Comparison of ENCODE assay signal across 13 cellular contexts in genomic region chr11:75031224-75031753, GRCh38. TPM values are rescaled to one million over a fixed set of nuclear protein-coding genes. Genes with fewer than 3 reads are reported as not detected.
DNase-seq lines count a peak whose midpoint lies in the region; ATAC-seq and TF ChIP-seq lines count a peak whose summit lies in the region.
"Had no signal": no experiment of that assay in that cellular context is flagged by ENCODE, and none has a peak within 500 bp of the region (broad histone marks: within the 10 kb centered on the region; RNA-seq: fewer than 3 reads in every experiment).

No MANE protein-coding gene starts in this region.

- no peak overlapping the region for H3K4me3 Mint-ChIP-seq in MCF 10A (ENCODE audit: unreplicated experiment)
- H3K4me3 Mint-ChIP-seq: activated CD4-positive, alpha-beta T cell treated with anti-CD3 and anti-CD28 coated beads for 36 hours; central memory CD8-positive, alpha-beta T cell; GM23338; IgD-negative memory B cell had no signal

- H3K4me3 ChIP-seq in breast epithelium (no peak overlapping the region), adipocyte (ENCODE audit: low read length) (no peak overlapping the region), hepatocyte (no peak overlapping the region)
- H3K4me3 ChIP-seq: GM23338 had no signal

- H3K9me3 ChIP-seq in breast epithelium, result no peaks in the 10 kb centered on the region
- H3K9me3 ChIP-seq in adipocyte (ENCODE audit: control insufficient read depth, low read length), result no peaks in the 10 kb centered on the region
- H3K9me3 ChIP-seq in hepatocyte (ENCODE audit: low read depth), result no peaks in the 10 kb centered on the region

- H2AFZ ChIP-seq in hepatocyte, result no peak overlapping the region
- H2AFZ ChIP-seq: GM23338 had no signal

- BruUV-seq in MCF 10A (replicated peaks; lab: Mats Ljungman, UMichigan), result no TSS peak

- DNase-seq in MCF 10A (ENCODE audit: unreplicated experiment), result peak; percentile 54
- no peak for DNase-seq in breast epithelium (ENCODE audit: low spot score in 2 of 2)
- DNase-seq in adipocyte (ENCODE audit: low read depth), result peak; percentile 43
- peak; percentile 67 for DNase-seq in hepatocyte (ENCODE audit: low spot score)
- peak; percentile 36 for DNase-seq in ureter (ENCODE audit: low spot score)
- no peak for DNase-seq in NCI-H146 (lab: John Stamatoyannopoulos, UW)
- no peak for DNase-seq in dedifferentiated amniotic fluid mesenchymal stem cell (ENCODE audit: extremely low spot score)

- no peak for ATAC-seq in HG02852 (IDR thresholded peaks at IDR 0.05; ENCODE audit: unreplicated experiment)

- H3K79me2 ChIP-seq in hepatocyte, result no peaks in the 10 kb centered on the region

- H3K27me3 ChIP-seq in breast epithelium (no peaks in the 10 kb centered on the region), adipocyte (replicated peaks; ENCODE audit: control insufficient read depth, insufficient read depth, low read length) (no peaks in the 10 kb centered on the region), hepatocyte (no peaks in the 10 kb centered on the region)

- no peak overlapping the region for H3K27ac Mint-ChIP-seq in MCF 10A (ENCODE audit: low read depth, unreplicated experiment)
- H3K27ac Mint-ChIP-seq: activated CD4-positive, alpha-beta T cell treated with anti-CD3 and anti-CD28 coated beads for 36 hours; GM23338; IgD-negative memory B cell had no signal

- no peak for TF ChIP-seq POLR2A in breast epithelium (IDR thresholded peaks at IDR 0.05)

- TF ChIP-seq CTCF in MCF 10A (IDR thresholded peaks at IDR 0.05; ENCODE audit: unreplicated experiment) (no peak), breast epithelium (IDR thresholded peaks at IDR 0.05) (no peak), hepatocyte (IDR thresholded peaks at IDR 0.05; ENCODE audit: poor library complexity) (no peak)

- POLR2A ChIA-PET in MCF 10A (lab: Yijun Ruan, JAX), result interaction anchor here (0.5 kb wide), 1 partner anchor 366 kb away, joined by 3 read pairs; no protein-coding TSS in a partner anchor

- H3K36me3 ChIP-seq in breast epithelium (no peaks in the 10 kb centered on the region), adipocyte (ENCODE audit: control insufficient read depth, insufficient read depth, low read length, severe bottlenecking) (no peaks in the 10 kb centered on the region), hepatocyte (replicated peaks; ENCODE audit: insufficient read depth, low read depth) (no peaks in the 10 kb centered on the region)

- H3K9ac ChIP-seq in adipocyte (ENCODE audit: low read length), result no peak overlapping the region

- H3K4me2 ChIP-seq in hepatocyte, result no peak overlapping the region
- H3K4me2 ChIP-seq: GM23338 had no signal

- no peaks in the 10 kb centered on the region for H3K9me3 Mint-ChIP-seq in MCF 10A (ENCODE audit: unreplicated experiment)
- H3K9me3 Mint-ChIP-seq: central memory CD8-positive, alpha-beta T cell; GM23338; IgD-negative memory B cell had no signal

- H4K20me1 ChIP-seq in hepatocyte (ENCODE audit: insufficient read depth, poor library complexity, severe bottlenecking), result no peaks in the 10 kb centered on the region

- H3K4me1 ChIP-seq in breast epithelium, result no peaks in the 10 kb centered on the region
- H3K4me1 ChIP-seq in adipocyte (ENCODE audit: control insufficient read depth, insufficient read depth, low read length), result peaks cover 14% of the 10 kb centered on the region
- peaks cover 5% of the 10 kb centered on the region for H3K4me1 ChIP-seq in hepatocyte (ENCODE audit: insufficient read depth)

- no peaks in the 10 kb centered on the region for H3K9me2 ChIP-seq in hepatocyte (replicated peaks; ENCODE audit: insufficient read depth)

- CTCF ChIA-PET in MCF 10A (lab: Yijun Ruan, JAX), result interaction anchor here (0.8 to 3.2 kb wide), 10 partner anchors 8 to 226 kb away, joined by 3 to 25 read pairs (median 6); partner anchors contain the start of gene NEU3

- intact Hi-C loops in MCF 10A (cut with micrococcal nuclease), result no loop called here
- intact Hi-C loops in breast epithelium (cut with DNase I; ENCODE audit: low total_unique reads), result no loop called here

- H3K4me1 Mint-ChIP-seq in MCF 10A (ENCODE audit: insufficient read depth, unreplicated experiment), result peaks cover 15% of the 10 kb centered on the region
- H3K4me1 Mint-ChIP-seq: activated CD4-positive, alpha-beta T cell treated with anti-CD3 and anti-CD28 coated beads for 36 hours; central memory CD8-positive, alpha-beta T cell; GM23338 had no signal

- peaks cover 6% of the 10 kb centered on the region for H3K36me3 Mint-ChIP-seq in MCF 10A (ENCODE audit: insufficient read depth, unreplicated experiment)

- H3K27ac ChIP-seq in breast epithelium (no peak overlapping the region), hepatocyte (peak overlapping the region; percentile 3)
- H3K27ac ChIP-seq: 22Rv1 had no signal

- WGBS in hepatocyte (ENCODE audit: low lambda C conversion rate, missing lambda C conversion rate), result 50% methylated on average over 4 of the region's 4 CpGs

- H3K27me3 Mint-ChIP-seq in MCF 10A (ENCODE audit: insufficient read depth, unreplicated experiment), result peaks cover 13% of the 10 kb centered on the region
- H3K27me3 Mint-ChIP-seq: activated CD4-positive, alpha-beta T cell treated with anti-CD3 and anti-CD28 coated beads for 36 hours; central memory CD8-positive, alpha-beta T cell; IgD-negative memory B cell had no signal

RNA-seq across cellular contexts. Expression of gene NEU3, which starts 42.6 kb away (rescaled TPM):
- total RNA-seq in MCF 10A (2022), result 8.7 and 10.0 TPM in 2 replicates
- total RNA-seq in breast epithelium, result 10 to 100 TPM; 11.8 to 12.8 (median 12.4) TPM
- 11.7 and 12.4 TPM in 2 replicates for total RNA-seq in hepatocyte
- polyA plus RNA-seq in hepatocyte, result 4.3 and 5.1 TPM in 2 replicates
- 10.9 TPM for total RNA-seq in ureter

Comparison
In these comparisons a context has a peak if more than half of its experiments do, and no peak if none do; other contexts are left out.
1. DNase-seq: peak in MCF 10A (single experiment), adipocyte (single experiment), hepatocyte (single experiment) and ureter (single experiment); none in breast epithelium (0 of 2), NCI-H146 (single experiment) and dedifferentiated amniotic fluid mesenchymal stem cell (single experiment).